1 cellular context compared by ENCODE assay signal in the genomic region with DNA sequence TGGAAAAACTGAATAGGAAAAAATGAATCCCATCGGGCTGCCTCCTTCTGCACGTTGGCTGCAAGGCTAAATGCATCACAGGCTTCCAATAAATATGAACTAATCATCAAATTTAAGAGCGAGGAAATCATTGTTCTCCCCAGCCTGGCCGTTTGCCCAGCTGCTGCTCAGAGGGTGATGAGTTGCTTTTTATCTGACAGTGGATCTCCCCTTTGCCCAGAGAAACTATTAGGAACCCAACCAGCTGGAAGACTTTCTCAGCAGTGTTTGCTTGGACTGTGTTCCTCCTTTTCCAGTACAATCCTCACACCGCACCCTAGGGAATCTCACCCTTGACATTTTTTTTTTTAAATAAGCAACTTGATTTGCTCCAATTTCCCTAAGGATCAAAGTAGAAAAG.
TF ChIP-seq lines count a peak whose summit lies in the region.

No MANE protein-coding gene starts in this region.

TF ChIP-seq in SK-N-SH, 30 proteins besides CTCF, POLR2A, EP300 and RAD21 (continued from another document):
- TF ChIP-seq, protein P1, sequence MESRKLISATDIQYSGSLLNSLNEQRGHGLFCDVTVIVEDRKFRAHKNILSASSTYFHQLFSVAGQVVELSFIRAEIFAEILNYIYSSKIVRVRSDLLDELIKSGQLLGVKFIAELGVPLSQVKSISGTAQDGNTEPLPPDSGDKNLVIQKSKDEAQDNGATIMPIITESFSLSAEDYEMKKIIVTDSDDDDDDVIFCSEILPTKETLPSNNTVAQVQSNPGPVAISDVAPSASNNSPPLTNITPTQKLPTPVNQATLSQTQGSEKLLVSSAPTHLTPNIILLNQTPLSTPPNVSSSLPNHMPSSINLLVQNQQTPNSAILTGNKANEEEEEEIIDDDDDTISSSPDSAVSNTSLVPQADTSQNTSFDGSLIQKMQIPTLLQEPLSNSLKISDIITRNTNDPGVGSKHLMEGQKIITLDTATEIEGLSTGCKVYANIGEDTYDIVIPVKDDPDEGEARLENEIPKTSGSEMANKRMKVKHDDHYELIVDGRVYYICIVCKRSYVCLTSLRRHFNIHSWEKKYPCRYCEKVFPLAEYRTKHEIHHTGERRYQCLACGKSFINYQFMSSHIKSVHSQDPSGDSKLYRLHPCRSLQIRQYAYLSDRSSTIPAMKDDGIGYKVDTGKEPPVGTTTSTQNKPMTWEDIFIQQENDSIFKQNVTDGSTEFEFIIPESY (IDR thresholded peaks at IDR 0.05; ENCODE audit: borderline replicate concordance, low read depth): peak; percentile 70; the same call in 1 of the 2 replicates
- TF ChIP-seq TCF12 (IDR thresholded peaks at IDR 0.05) (peak; percentile 98), POLR2AphosphoS5 (IDR thresholded peaks at IDR 0.05; ENCODE audit: low read depth, low read length) (peak; percentile 53; the same call in 1 of the 2 replicates), FOXJ3 (CRISPR knock-in tag; IDR thresholded peaks at IDR 0.05) (no peak), JUND (IDR thresholded peaks at IDR 0.05) (peak; percentile 94), CHD2 (IDR thresholded peaks at IDR 0.05; ENCODE audit: low read length, partially characterized antibody) (peak; percentile 59), MXI1 (IDR thresholded peaks at IDR 0.05; ENCODE audit: low read depth, low read length) (no peak), NFIC (IDR thresholded peaks at IDR 0.05; ENCODE audit: borderline replicate concordance) (peak; percentile 99), SIN3A (IDR thresholded peaks at IDR 0.05; ENCODE audit: borderline replicate concordance, low read depth, low read length) (peak; percentile 71; the same call in 1 of the 2 replicates), RCOR1 (IDR thresholded peaks at IDR 0.05; ENCODE audit: low read length) (peak; percentile 42; the same call in 1 of the 2 replicates), TAF1 (IDR thresholded peaks at IDR 0.05; ENCODE audit: borderline replicate concordance, low read depth, low read length) (no peak), FOSL2 (IDR thresholded peaks at IDR 0.05; ENCODE audit: borderline replicate concordance, low read depth) (peak; percentile 64; the same call in 1 of the 2 replicates), EZH2phosphoT487 (IDR thresholded peaks at IDR 0.05; ENCODE audit: borderline replicate concordance, low read depth) (no peak)
- TF ChIP-seq, protein P2, sequence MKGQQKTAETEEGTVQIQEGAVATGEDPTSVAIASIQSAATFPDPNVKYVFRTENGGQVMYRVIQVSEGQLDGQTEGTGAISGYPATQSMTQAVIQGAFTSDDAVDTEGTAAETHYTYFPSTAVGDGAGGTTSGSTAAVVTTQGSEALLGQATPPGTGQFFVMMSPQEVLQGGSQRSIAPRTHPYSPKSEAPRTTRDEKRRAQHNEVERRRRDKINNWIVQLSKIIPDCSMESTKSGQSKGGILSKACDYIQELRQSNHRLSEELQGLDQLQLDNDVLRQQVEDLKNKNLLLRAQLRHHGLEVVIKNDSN (IDR thresholded peaks at IDR 0.05; ENCODE audit: borderline replicate concordance, low read depth): 0 out of 2 replicates have a peak, but pooled peaks have one; percentile 28
- TF ChIP-seq, protein P3, sequence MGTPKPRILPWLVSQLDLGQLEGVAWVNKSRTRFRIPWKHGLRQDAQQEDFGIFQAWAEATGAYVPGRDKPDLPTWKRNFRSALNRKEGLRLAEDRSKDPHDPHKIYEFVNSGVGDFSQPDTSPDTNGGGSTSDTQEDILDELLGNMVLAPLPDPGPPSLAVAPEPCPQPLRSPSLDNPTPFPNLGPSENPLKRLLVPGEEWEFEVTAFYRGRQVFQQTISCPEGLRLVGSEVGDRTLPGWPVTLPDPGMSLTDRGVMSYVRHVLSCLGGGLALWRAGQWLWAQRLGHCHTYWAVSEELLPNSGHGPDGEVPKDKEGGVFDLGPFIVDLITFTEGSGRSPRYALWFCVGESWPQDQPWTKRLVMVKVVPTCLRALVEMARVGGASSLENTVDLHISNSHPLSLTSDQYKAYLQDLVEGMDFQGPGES (IDR thresholded peaks at IDR 0.05; ENCODE audit: low read depth, low read length): no peak
